14 cellular contexts compared by ENCODE assay signal in genomic region chr6:75065524-75065923, GRCh38.
A peak's percentile ranks its signal among the peaks of the same experiment; 100 is the strongest.
DNase-seq lines count a peak whose midpoint lies in the region; ATAC-seq, FAIRE-seq and TF ChIP-seq lines count a peak whose summit lies in the region.
"Had no signal": no experiment of that assay in that cellular context is flagged by ENCODE, and none has a peak within 500 bp of the region (broad histone marks: within the 10 kb centered on the region; RNA-seq: fewer than 3 reads in every experiment).

No MANE protein-coding gene starts in this region.

- H3K4me2 ChIP-seq in HCT116 (ENCODE audit: low read length): peak overlapping the region; percentile 45
- no peak overlapping the region for H3K4me2 ChIP-seq in astrocyte (ENCODE audit: low read length)

- 0 out of 2 replicates have a peak, but pooled peaks have one; percentile 33 for TF ChIP-seq RAD21 in HCT116 (IDR thresholded peaks at IDR 0.05; ENCODE audit: low read depth)

- CTCF ChIA-PET in HCT116 (lab: Charles Lee): interaction anchor here (1.2 kb wide), 1 partner anchor 17 kb away, joined by 4 read pairs; no protein-coding TSS in a partner anchor

- RAD21 ChIA-PET in HCT116 (lab: Charles Lee; ENCODE audit: low non-redundant PET in 1 of 2, low total read pairs in 2 of 2, uncharacterized antibody in 2 of 2, unreplicated experiment in 2 of 2): interaction anchor here in 1 of 2 experiments (0.6 kb wide), 1 partner anchor 381 kb away, joined by 3 read pairs; no protein-coding TSS in a partner anchor

- no peaks in the 10 kb centered on the region for H3K27me3 Mint-ChIP-seq in astrocyte (ENCODE audit: low read depth, unreplicated experiment)
- H3K27me3 Mint-ChIP-seq: activated naive CD8-positive, alpha-beta T cell; IgD-negative memory B cell; T-cell had no signal

- H3K9me2 ChIP-seq in HCT116 (ENCODE audit: insufficient read depth): no peaks in the 10 kb centered on the region

- DNase-seq in AG10803 (ENCODE audit: low read depth) (peak; percentile 70), HCT116 (ENCODE audit: low read depth, low spot score) (peak; percentile 34), astrocyte (ENCODE audit: low read depth) (peak; percentile 44), kidney epithelial cell (ENCODE audit: low read depth) (no peak), cerebellar cortex (ENCODE audit: low spot score) (no peak), UCSD-AML1 (lab: John Stamatoyannopoulos, UW; ENCODE audit: unreplicated experiment) (no peak)
- DNase-seq: left cardiac atrium, T-cell had no signal

- no peaks in the 10 kb centered on the region for H3K27me3 ChIP-seq in HCT116 (ENCODE audit: insufficient read depth, low read length)
- H3K27me3 ChIP-seq in astrocyte (ENCODE audit: insufficient read depth, low read length): no peaks in the 10 kb centered on the region
- H3K27me3 ChIP-seq in kidney epithelial cell (ENCODE audit: control insufficient read depth, insufficient read depth, low read length): peaks cover 3% of the 10 kb centered on the region
- no peaks in the 10 kb centered on the region for H3K27me3 ChIP-seq in gastroesophageal sphincter

- TF ChIP-seq CTCF in AG10803 (conservative IDR thresholded peaks at IDR 0.05; ENCODE audit: low read length) (peak; percentile 44), HCT116 (IDR thresholded peaks at IDR 0.05 in 2 of 3, conservative IDR thresholded peaks at IDR 0.05 in 1 of 3; ENCODE audit: borderline replicate concordance in 1 of 3, insufficient read depth in 1 of 3, low read depth in 2 of 3, low read length in 2 of 3) (peak; percentile 12 to 48 (median 42); a peak in 4 of 6 replicates), astrocyte (IDR thresholded peaks at IDR 0.05; ENCODE audit: insufficient read depth, low read depth, low read length) (no peak), kidney epithelial cell (IDR thresholded peaks at IDR 0.05; ENCODE audit: insufficient read depth, low read length, poor library complexity, severe bottlenecking) (peak; percentile 34), gastroesophageal sphincter (IDR thresholded peaks at IDR 0.05) (no peak)

- H3K9me3 ChIP-seq in HCT116 (ENCODE audit: control insufficient read depth in 1 of 2, insufficient read depth in 1 of 2, low read depth in 1 of 2, low read length in 2 of 2): no peaks in the 10 kb centered on the region; a peak in 2 of 4 replicates
- H3K9me3 ChIP-seq in astrocyte (ENCODE audit: insufficient read depth, low read depth, low read length): no peaks in the 10 kb centered on the region
- H3K9me3 ChIP-seq in gastroesophageal sphincter: no peaks in the 10 kb centered on the region

- H3K79me2 ChIP-seq in HCT116 (ENCODE audit: insufficient read depth, low read length) (no peaks in the 10 kb centered on the region), astrocyte (ENCODE audit: insufficient read depth, low read length) (no peaks in the 10 kb centered on the region)
- H3K79me2 ChIP-seq: parathyroid adenoma had no signal

- no peaks in the 10 kb centered on the region for H3K36me3 ChIP-seq in HCT116 (ENCODE audit: control insufficient read depth in 1 of 2, insufficient read depth in 2 of 2, low read length in 2 of 2)
- H3K36me3 ChIP-seq in astrocyte (ENCODE audit: insufficient read depth, low read length): no peaks in the 10 kb centered on the region
- no peaks in the 10 kb centered on the region for H3K36me3 ChIP-seq in kidney epithelial cell (ENCODE audit: control insufficient read depth, insufficient read depth, low read length)
- H3K36me3 ChIP-seq in gastroesophageal sphincter: no peaks in the 10 kb centered on the region

- TF ChIP-seq POLR2A in HCT116 (IDR thresholded peaks at IDR 0.05; ENCODE audit: borderline replicate concordance, extremely low read depth, insufficient read depth, insufficient read length) (no peak), gastroesophageal sphincter (IDR thresholded peaks at IDR 0.05) (no peak)

- H3K27ac Mint-ChIP-seq in astrocyte (ENCODE audit: unreplicated experiment): no peak overlapping the region
- H3K27ac Mint-ChIP-seq: activated naive CD8-positive, alpha-beta T cell; IgD-negative memory B cell; T-cell had no signal

- H3K4me3 Mint-ChIP-seq in astrocyte (ENCODE audit: unreplicated experiment): no peak overlapping the region
- H3K4me3 Mint-ChIP-seq: activated naive CD8-positive, alpha-beta T cell; IgD-negative memory B cell; T-cell had no signal

- H3K9me3 Mint-ChIP-seq in astrocyte (ENCODE audit: unreplicated experiment): no peaks in the 10 kb centered on the region

- H3K36me3 Mint-ChIP-seq in astrocyte (ENCODE audit: low read depth, unreplicated experiment): no peaks in the 10 kb centered on the region
- H3K36me3 Mint-ChIP-seq: activated naive CD8-positive, alpha-beta T cell; T-cell had no signal

- H3K27ac ChIP-seq in HCT116 (ENCODE audit: low read depth, low read length): no peak overlapping the region
- no peak overlapping the region for H3K27ac ChIP-seq in astrocyte (ENCODE audit: low read depth, low read length)
- H3K27ac ChIP-seq in gastroesophageal sphincter: no peak overlapping the region
- H3K27ac ChIP-seq: parathyroid adenoma had no signal

- H3K4me3 ChIP-seq in AG10803 (ENCODE audit: low read length) (no peak overlapping the region), HCT116 (replicated peaks in 1 of 2; ENCODE audit: low read depth in 1 of 2, low read length in 2 of 2) (no peak overlapping the region), astrocyte (ENCODE audit: insufficient read depth, low read depth, low read length) (no peak overlapping the region), kidney epithelial cell (ENCODE audit: low read depth, low read length) (no peak overlapping the region), gastroesophageal sphincter (no peak overlapping the region)

- H2AFZ ChIP-seq in HCT116 (ENCODE audit: low read depth, low read length, poor library complexity, severe bottlenecking): peak overlapping the region; percentile 84
- no peak overlapping the region for H2AFZ ChIP-seq in astrocyte (ENCODE audit: low read depth, low read length)
- H2AFZ ChIP-seq: parathyroid adenoma had no signal

- no peak for TF ChIP-seq EP300 in gastroesophageal sphincter (IDR thresholded peaks at IDR 0.05)

- peaks cover 7% of the 10 kb centered on the region for H3K4me1 Mint-ChIP-seq in astrocyte (ENCODE audit: low read depth, unreplicated experiment)
- H3K4me1 Mint-ChIP-seq: T-cell had no signal

- 52 to 67% methylated on average over 2 to 3 of the region's 5 CpGs for WGBS in gastroesophageal sphincter (ENCODE audit: low coverage in 1 of 2), 2 donors

- peaks cover 12 to 22% of the 10 kb centered on the region in 2 experiments for H3K4me1 ChIP-seq in HCT116 (ENCODE audit: control insufficient read depth in 1 of 2, insufficient read depth in 2 of 2, low read length in 2 of 2)
- H3K4me1 ChIP-seq in astrocyte (ENCODE audit: insufficient read depth, low read length): no peaks in the 10 kb centered on the region
- no peaks in the 10 kb centered on the region for H3K4me1 ChIP-seq in gastroesophageal sphincter
- H3K4me1 ChIP-seq: parathyroid adenoma had no signal

- H4K20me1 ChIP-seq in HCT116 (ENCODE audit: insufficient read depth) (no peaks in the 10 kb centered on the region), astrocyte (ENCODE audit: insufficient read depth, low read length) (no peaks in the 10 kb centered on the region)

- peak; percentile 93 for ATAC-seq in HCT116
- no peak for ATAC-seq in gastroesophageal sphincter
- no peak for ATAC-seq in HG02798 (IDR thresholded peaks at IDR 0.05; ENCODE audit: poor library complexity, unreplicated experiment)
- ATAC-seq: T-cell had no signal

- intact Hi-C loops in HCT116 (cut with micrococcal nuclease): no loop called here

- no peak for FAIRE-seq in astrocyte (lab: Jason Lieb, UNC)
- FAIRE-seq: urothelium cell line had no signal

- POLR2A ChIA-PET in HCT116 (lab: Charles Lee): no interaction called here

- no peak overlapping the region for H3K9ac ChIP-seq in HCT116 (ENCODE audit: low read length)
- H3K9ac ChIP-seq in astrocyte (ENCODE audit: low read length): no peak overlapping the region
- H3K9ac ChIP-seq: parathyroid adenoma had no signal

- no TSS peak for BruUV-seq in HCT116 (replicated peaks; lab: Mats Ljungman, UMichigan)

TF ChIP-seq in HCT116, 20 proteins besides CTCF, POLR2A, EP300 and RAD21:
- TF ChIP-seq CBX3 (IDR thresholded peaks at IDR 0.05; ENCODE audit: low read depth): 0 out of 2 replicates have a peak, but pooled peaks have one; percentile 65
- TF ChIP-seq ZNF274 (IDR thresholded peaks at IDR 0.05; ENCODE audit: low read depth, low read length): no peak
- TF ChIP-seq EZH2 (IDR thresholded peaks at IDR 0.05): no peak
- no peak for TF ChIP-seq SIN3A (IDR thresholded peaks at IDR 0.05; ENCODE audit: low read depth)
- no peak for TF ChIP-seq YY1 (IDR thresholded peaks at IDR 0.05; ENCODE audit: extremely low read depth, insufficient replicate concordance, low read depth, low read length)
- TF ChIP-seq POLR2AphosphoS5 (IDR thresholded peaks at IDR 0.05; ENCODE audit: low read depth, low read length): no peak
- TF ChIP-seq ELF1 (IDR thresholded peaks at IDR 0.05; ENCODE audit: borderline replicate concordance, low read depth): no peak
- no peak for TF ChIP-seq EZH2phosphoT487 (IDR thresholded peaks at IDR 0.05; ENCODE audit: borderline replicate concordance)
- TF ChIP-seq TCF7L2 (IDR thresholded peaks at IDR 0.05; ENCODE audit: borderline replicate concordance, extremely low read depth, insufficient read depth, insufficient read length): peak; percentile 93
- no peak for TF ChIP-seq EGR1 (IDR thresholded peaks at IDR 0.05; ENCODE audit: low read depth)
- no peak for TF ChIP-seq MAX (IDR thresholded peaks at IDR 0.05)

Comparison
In these comparisons a context has a peak if more than half of its experiments do, and no peak if none do; other contexts are left out.
1. DNase-seq: peak in AG10803 (single experiment), HCT116 (single experiment) and astrocyte (single experiment); none in kidney epithelial cell (single experiment), cerebellar cortex (single experiment) and UCSD-AML1 (single experiment).
2. CTCF ChIP-seq: peak in AG10803 (single experiment), HCT116 (3 of 3) and kidney epithelial cell (single experiment); none in astrocyte (single experiment) and gastroesophageal sphincter (0 of 4).